Comparison of ENCODE assay signal across 1 cellular context in genomic region chr19:31352782-31353651, GRCh38.
TF ChIP-seq lines count a peak whose summit lies in the region.

No MANE protein-coding gene starts in this region.

TF ChIP-seq in endothelial cell of umbilical vein, 7 proteins besides CTCF, POLR2A, EP300 and RAD21:
- TF ChIP-seq EZH2 (IDR thresholded peaks at IDR 0.05; ENCODE audit: borderline replicate concordance, low read depth, low read length, severe bottlenecking) (peak; percentile 7), MAX (IDR thresholded peaks at IDR 0.05; ENCODE audit: insufficient read depth, insufficient read length) (no peak)
